Comparison of ENCODE assay signal across 8 cellular contexts in genomic region chr5:151252762-151253603, GRCh38. TPM values are rescaled to one million over a fixed set of nuclear protein-coding genes. Genes with fewer than 3 reads are reported as not detected.
DNase-seq lines count a peak whose midpoint lies in the region; ATAC-seq and TF ChIP-seq lines count a peak whose summit lies in the region.

GM2A (plus strand) TSS chr5:151253185; CDS start chr5:151253217, 32 bp downstream.

- TF ChIP-seq CTCF in left ventricle myocardium inferior (IDR thresholded peaks at IDR 0.05; ENCODE audit: borderline replicate concordance) (no peak), progenitor cell of endocrine pancreas (IDR thresholded peaks at IDR 0.05; ENCODE audit: unreplicated experiment) (no peak)

- H3K9me3 ChIP-seq in left ventricle myocardium inferior (replicated peaks), result no peaks in the 10 kb centered on the region

- peak within 1 kb of the TSS; percentile 62 for H3K27ac ChIP-seq in angular gyrus (ENCODE audit: low read depth, low read length)
- H3K27ac ChIP-seq in left ventricle myocardium inferior (replicated peaks), result peak within 1 kb of the TSS; percentile 85

- H3K9me3 Mint-ChIP-seq in progenitor cell of endocrine pancreas (ENCODE audit: low read depth), result no peaks in the 10 kb centered on the region

- no peaks in the 10 kb centered on the region for H3K36me3 Mint-ChIP-seq in progenitor cell of endocrine pancreas (ENCODE audit: insufficient read depth)

- peak within 1 kb of the TSS; percentile 84 for H3K4me3 ChIP-seq in left ventricle myocardium inferior

- no peaks in the 10 kb centered on the region for H3K27me3 ChIP-seq in left ventricle myocardium inferior (ENCODE audit: low read depth)

- peak within 1 kb of the TSS; percentile 89 for H3K4me3 Mint-ChIP-seq in progenitor cell of endocrine pancreas (ENCODE audit: low read depth)

- peaks cover 55% of the 10 kb centered on the region for H3K4me1 ChIP-seq in left ventricle myocardium inferior

- DNase-seq in NCI-H187 (lab: John Stamatoyannopoulos, UW) (peak; percentile 79 to 98), T-helper 2 cell (peak; percentile 96 to 99 (median 97)), left ventricle myocardium inferior (peak; percentile 99), progenitor cell of endocrine pancreas (ENCODE audit: low spot score, unreplicated experiment) (peak; percentile 97), ureter (ENCODE audit: low spot score) (peak; percentile 100)

- H3K27ac Mint-ChIP-seq in progenitor cell of endocrine pancreas, result peak within 1 kb of the TSS; percentile 96

- peaks cover 8% of the 10 kb centered on the region for H3K4me1 Mint-ChIP-seq in progenitor cell of endocrine pancreas (ENCODE audit: low read depth)

- no peaks in the 10 kb centered on the region for H3K36me3 ChIP-seq in left ventricle myocardium inferior

- H3K27me3 Mint-ChIP-seq in progenitor cell of endocrine pancreas, result no peaks in the 10 kb centered on the region

- intact Hi-C loops in left ventricle myocardium inferior (cut with micrococcal nuclease), result no loop called here

- ATAC-seq in GM18498 (IDR thresholded peaks at IDR 0.05; ENCODE audit: unreplicated experiment) (peak; percentile 79), HG02938 (IDR thresholded peaks at IDR 0.05; ENCODE audit: unreplicated experiment) (peak; percentile 78)

RNA-seq across cellular contexts. Expression of gene GM2A, which starts in this region (rescaled TPM):
- total RNA-seq in left ventricle myocardium inferior (35.4 TPM), progenitor cell of endocrine pancreas (26.2 and 27.1 TPM in 2 replicates), ureter (60.7 TPM)

Comparison
In these comparisons a context has a peak if more than half of its experiments do, and no peak if none do; other contexts are left out.
1. Peak in every context shown above with its lines: DNase-seq, ATAC-seq, H3K4me3 ChIP-seq and H3K27ac ChIP-seq.